In the genomic region with DNA sequence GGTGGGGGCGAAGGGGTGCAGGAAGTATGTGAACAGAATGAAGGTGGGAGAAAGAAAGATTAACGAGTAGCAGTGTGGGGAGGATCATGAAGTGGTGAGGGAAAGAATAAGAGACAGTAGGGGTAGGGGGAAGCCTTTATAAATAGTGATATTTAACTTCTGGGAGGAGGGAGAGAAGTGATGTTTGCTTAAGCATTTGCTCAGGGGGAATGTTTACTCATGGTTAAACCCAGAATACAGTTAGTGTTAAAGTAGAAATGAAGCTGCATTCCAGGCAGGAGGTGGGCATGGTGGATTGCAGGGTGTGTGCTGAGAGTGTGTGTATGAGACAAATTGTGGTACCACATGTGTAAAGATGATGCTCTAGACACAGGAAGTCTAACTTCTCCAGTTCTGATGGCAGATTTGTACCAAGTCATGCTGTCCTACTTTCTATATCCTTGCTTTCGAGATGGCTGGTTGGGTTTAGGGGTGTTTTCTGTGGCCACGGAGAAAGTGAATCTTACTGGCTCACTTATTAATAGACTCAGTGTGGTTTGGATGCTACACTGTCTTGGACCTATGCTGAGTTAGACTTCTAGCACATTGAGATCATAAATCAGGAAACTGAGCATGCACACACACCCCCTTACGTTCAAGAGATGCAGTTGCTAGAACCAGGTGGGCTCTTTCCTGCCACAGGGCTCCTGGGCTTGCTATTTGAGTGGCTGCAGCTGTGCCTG, we compare ENCODE assay signal across 1 cellular context.
A peak's percentile ranks its signal among the peaks of the same experiment; 100 is the strongest.
TF ChIP-seq lines count a peak whose summit lies in the region.

No MANE protein-coding gene starts in this region.

TF ChIP-seq in HEK293, 187 proteins besides CTCF, POLR2A, EP300 and RAD21 (continued from another document):
- TF ChIP-seq, protein P1, sequence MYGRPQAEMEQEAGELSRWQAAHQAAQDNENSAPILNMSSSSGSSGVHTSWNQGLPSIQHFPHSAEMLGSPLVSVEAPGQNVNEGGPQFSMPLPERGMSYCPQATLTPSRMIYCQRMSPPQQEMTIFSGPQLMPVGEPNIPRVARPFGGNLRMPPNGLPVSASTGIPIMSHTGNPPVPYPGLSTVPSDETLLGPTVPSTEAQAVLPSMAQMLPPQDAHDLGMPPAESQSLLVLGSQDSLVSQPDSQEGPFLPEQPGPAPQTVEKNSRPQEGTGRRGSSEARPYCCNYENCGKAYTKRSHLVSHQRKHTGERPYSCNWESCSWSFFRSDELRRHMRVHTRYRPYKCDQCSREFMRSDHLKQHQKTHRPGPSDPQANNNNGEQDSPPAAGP (tag by site-specific recombination; IDR thresholded peaks at IDR 0.05), result peak; percentile 75; the same call in 1 of the 2 replicates
TF ChIP-seq in HEK293: peak in this region for 9.
